14 cellular contexts compared by ENCODE assay signal in genomic region chrX:106932960-106933537, GRCh38. TPM values are rescaled to one million over a fixed set of nuclear protein-coding genes. Genes with fewer than 3 reads are reported as not detected.
DNase-seq lines count a peak whose midpoint lies in the region; ATAC-seq and TF ChIP-seq lines count a peak whose summit lies in the region.
"Had no signal": no experiment of that assay in that cellular context is flagged by ENCODE, and none has a peak within 500 bp of the region (broad histone marks: within the 10 kb centered on the region; RNA-seq: fewer than 3 reads in every experiment).

No MANE protein-coding gene starts in this region.

- peaks cover 0 to 12% of the 10 kb centered on the region in 2 donors for H3K4me1 ChIP-seq in right atrium auricular region
- peaks cover 21% of the 10 kb centered on the region for H3K4me1 ChIP-seq in mesodermal cell (ENCODE audit: control insufficient read depth, insufficient read depth, low read length, poor library complexity, severe bottlenecking)
- no peaks in the 10 kb centered on the region for H3K4me1 ChIP-seq in ascending aorta
- no peaks in the 10 kb centered on the region for H3K4me1 ChIP-seq in gastrocnemius medialis
- H3K4me1 ChIP-seq: esophagus squamous epithelium, testis had no signal

- H3K27ac ChIP-seq in right atrium auricular region = no peak overlapping the region
- H3K27ac ChIP-seq in mesodermal cell (ENCODE audit: low read depth, low read length, severe bottlenecking) = peak overlapping the region; percentile 92
- no peak overlapping the region for H3K27ac ChIP-seq in ascending aorta
- no peak overlapping the region for H3K27ac ChIP-seq in gastrocnemius medialis
- H3K27ac ChIP-seq: esophagus squamous epithelium, testis had no signal

- intact Hi-C loops in Right ventricle myocardium superior (cut with DNase I) (no loop called here), ascending aorta (cut with DNase I) (no loop called here), gastrocnemius medialis (cut with DNase I; ENCODE audit: low total_unique reads) (loop anchor here (5.0 kb wide), 1 partner anchor 36 kb away; no protein-coding TSS in a partner anchor)

- H3K4me3 ChIP-seq in right atrium auricular region = no peak overlapping the region
- H3K4me3 ChIP-seq in mesodermal cell (ENCODE audit: extremely low read depth, insufficient read depth, low read length, poor library complexity, severe bottlenecking) = no peak overlapping the region
- no peak overlapping the region for H3K4me3 ChIP-seq in ascending aorta
- no peak overlapping the region for H3K4me3 ChIP-seq in gastrocnemius medialis
- H3K4me3 ChIP-seq: esophagus squamous epithelium, testis had no signal

- H3K27me3 ChIP-seq in right atrium auricular region = no peaks in the 10 kb centered on the region
- H3K27me3 ChIP-seq in ascending aorta = no peaks in the 10 kb centered on the region
- H3K27me3 ChIP-seq in gastrocnemius medialis = no peaks in the 10 kb centered on the region
- H3K27me3 ChIP-seq: esophagus squamous epithelium, testis had no signal

- H3K9me3 ChIP-seq in right atrium auricular region (no peaks in the 10 kb centered on the region), mesodermal cell (ENCODE audit: control insufficient read depth, low read length) (no peaks in the 10 kb centered on the region), ascending aorta (no peaks in the 10 kb centered on the region), gastrocnemius medialis (no peaks in the 10 kb centered on the region)
- H3K9me3 ChIP-seq: esophagus squamous epithelium, testis had no signal

- in situ Hi-C loops in gastrocnemius medialis (cut with MboI; ENCODE audit: low sequenced_read_pairs in 4 of 4) = no loop called here

- DNase-seq in Right ventricle myocardium superior = no peak
- no peak for DNase-seq in right atrium auricular region (ENCODE audit: low spot score)
- peak; percentile 24 for DNase-seq in fibroblast of gingiva (ENCODE audit: low read depth)
- no peak for DNase-seq in NCI-H82 treated with DMSO at 0.1 percent for 48 hours (lab: John Stamatoyannopoulos, UW; ENCODE audit: unreplicated experiment)
- no peak for DNase-seq in ascending aorta (ENCODE audit: low spot score in 2 of 2)
- no peak for DNase-seq in gastrocnemius medialis
- DNase-seq: activated CD8-positive, alpha-beta memory T cell treated with anti-CD3 and anti-CD28 coated beads, Interleukin-2, amount 50 U/mL, for 48 hours; esophagus squamous epithelium; naive B cell had no signal

- H3K36me3 ChIP-seq in right atrium auricular region (no peaks in the 10 kb centered on the region), mesodermal cell (ENCODE audit: control insufficient read depth, insufficient read depth, low read length) (peaks cover 9% of the 10 kb centered on the region), ascending aorta (no peaks in the 10 kb centered on the region), gastrocnemius medialis (no peaks in the 10 kb centered on the region)
- H3K36me3 ChIP-seq: esophagus squamous epithelium had no signal

- TF ChIP-seq POLR2A in gastrocnemius medialis (IDR thresholded peaks at IDR 0.05) = no peak

- 85 to 100% methylated on average over 1 to 4 of the region's 6 CpGs for WGBS in mesodermal cell (ENCODE audit: insufficient coverage in 2 of 2), 2 experiments

- peak; percentile 64 for ATAC-seq in Right ventricle myocardium superior (ENCODE audit: poor library complexity)
- ATAC-seq in HG03108 (IDR thresholded peaks at IDR 0.05; ENCODE audit: unreplicated experiment) = no peak
- no peak for ATAC-seq in gastrocnemius medialis
- ATAC-seq: WTC11 had no signal

- TF ChIP-seq CTCF in right atrium auricular region (IDR thresholded peaks at IDR 0.05) (no peak), ascending aorta (IDR thresholded peaks at IDR 0.05) (no peak), gastrocnemius medialis (IDR thresholded peaks at IDR 0.05 in 4 of 5, conservative IDR thresholded peaks at IDR 0.05 in 1 of 5) (no peak)

RNA-seq across cellular contexts. Expression of gene CLDN2, which starts 12.8 kb away (rescaled TPM):
- total RNA-seq in Right ventricle myocardium superior (not detected), right atrium auricular region (not detected), ascending aorta (0.43 TPM), gastrocnemius medialis (under 1 TPM in 1 of 4 donors, not detected in 3; 0.16 TPM)
- 0.18 TPM for polyA plus RNA-seq in mesodermal cell (2013, experiment 1 of 2)
- 0.15 TPM for polyA plus RNA-seq in mesodermal cell (2013, experiment 2 of 2)
- total RNA-seq: esophagus squamous epithelium, testis had no signal

RNA-seq across cellular contexts. Expression of gene RIPPLY1, which starts 29.9 kb away (rescaled TPM):
- total RNA-seq in Right ventricle myocardium superior = not detected
- total RNA-seq in right atrium auricular region = not detected
- polyA plus RNA-seq in mesodermal cell (2013, experiment 1 of 2) = not detected
- not detected for polyA plus RNA-seq in mesodermal cell (2013, experiment 2 of 2)
- not detected for total RNA-seq in ascending aorta
- total RNA-seq in gastrocnemius medialis = not detected
- total RNA-seq: esophagus squamous epithelium, LHCN-M2, testis, WTC11 had no signal
